In genomic region chr2:206688992-206689391, GRCh38 we compare ENCODE assay signal across 35 cellular contexts. TPM values are rescaled to one million over a fixed set of nuclear protein-coding genes. Genes with fewer than 3 reads are reported as not detected.
"Had no signal": no experiment of that assay in that cellular context is flagged by ENCODE, and none has a peak within 500 bp of the region (broad histone marks: within the 10 kb centered on the region; RNA-seq: fewer than 3 reads in every experiment).

No MANE protein-coding gene starts in this region.

- H3K4me1 ChIP-seq: ascending aorta, SJSA1 had no signal

- H3K27me3 ChIP-seq: ascending aorta, cardiac muscle cell, MG63, SJSA1 had no signal

- H3K27me3 Mint-ChIP-seq: activated CD4-positive, alpha-beta T cell treated with anti-CD3 and anti-CD28 coated beads for 36 hours had no signal

- H3K4me3 ChIP-seq: ascending aorta, cardiac muscle cell, MG63, SJSA1 had no signal

- H3K27ac ChIP-seq: ascending aorta, cardiac muscle cell, SJSA1 had no signal

- H3K4me1 Mint-ChIP-seq: WTC11 had no signal

- H3K27ac Mint-ChIP-seq: activated CD4-positive, alpha-beta T cell treated with anti-CD3 and anti-CD28 coated beads for 36 hours; activated CD4-positive, alpha-beta T cell treated with anti-CD3 and anti-CD28 coated beads, Interleukin-2, amount 10 ng/mL, durations not matched to agents 7 days and 5 days; activated CD8-positive, alpha-beta T cell treated with anti-CD3 and anti-CD28 coated beads, Interleukin-2, amount 10 ng/mL, durations not matched to agents 7 days and 5 days; activated naive CD4-positive, alpha-beta T cell treated with anti-CD3 and anti-CD28 coated beads, Interleukin-2, amount 50 U/mL, for 24 hours; activated naive CD8-positive, alpha-beta T cell treated with anti-CD3 and anti-CD28 coated beads, Interleukin-2, amount 10 ng/mL, durations not matched to agents 7 days and 5 days; activated T-cell treated with anti-CD3 and anti-CD28 coated beads, Interleukin-2, amount 50 U/mL, for 24 hours; activated T-helper 2 cell treated with anti-CD3 and anti-CD28 coated beads, Interferon-gamma antibody, Interleukin-2, Interleukin-4, amounts not matched to agents 10 μg/mL and 5 μg/mL and 100 μg/mL, durations not matched to agents 14 hours and 24 hours and 36 hours; T-cell; WTC11 had no signal

- ATAC-seq: activated CD4-positive, alpha-beta T cell treated with anti-CD3 and anti-CD28 coated beads for 36 hours; activated CD4-positive, CD25-positive, alpha-beta regulatory T cell treated with anti-CD3 and anti-CD28 coated beads, Interleukin-2, amount 50 U/mL, for 24 hours; activated CD8-positive, alpha-beta T cell treated with anti-CD3 and anti-CD28 coated beads, Interleukin-2, amount 10 ng/mL, durations not matched to agents 7 days and 5 days; Panc1; T-cell; WTC11 had no signal

- H3K9me3 Mint-ChIP-seq: activated CD4-positive, alpha-beta T cell treated with anti-CD3 and anti-CD28 coated beads, Interleukin-2, amount 10 ng/mL, durations not matched to agents 7 days and 5 days; activated naive CD4-positive, alpha-beta T cell treated with anti-CD3 and anti-CD28 coated beads, Interleukin-2, amount 50 U/mL, for 24 hours; activated naive CD8-positive, alpha-beta T cell treated with anti-CD3 and anti-CD28 coated beads, Interleukin-2, amount 10 ng/mL, durations not matched to agents 7 days and 5 days; activated T-cell treated with anti-CD3 and anti-CD28 coated beads, Interleukin-2, amount 50 U/mL, for 24 hours; activated T-helper 2 cell treated with anti-CD3 and anti-CD28 coated beads, Interferon-gamma antibody, Interleukin-2, Interleukin-4, amounts not matched to agents 10 μg/mL and 5 μg/mL and 100 μg/mL, durations not matched to agents 14 hours and 24 hours and 36 hours; T-cell; WTC11 had no signal

- H3K36me3 ChIP-seq: ascending aorta, cardiac muscle cell, MG63, SJSA1 had no signal

- H3K4me3 Mint-ChIP-seq: activated CD4-positive, alpha-beta T cell treated with anti-CD3 and anti-CD28 coated beads for 36 hours; activated CD4-positive, alpha-beta T cell treated with anti-CD3 and anti-CD28 coated beads, Interleukin-2, amount 10 ng/mL, durations not matched to agents 7 days and 5 days; activated CD8-positive, alpha-beta T cell treated with anti-CD3 and anti-CD28 coated beads, Interleukin-2, amount 10 ng/mL, durations not matched to agents 7 days and 5 days; activated naive CD4-positive, alpha-beta T cell treated with anti-CD3 and anti-CD28 coated beads, Interleukin-2, amount 50 U/mL, for 24 hours; activated naive CD8-positive, alpha-beta T cell treated with anti-CD3 and anti-CD28 coated beads, Interleukin-2, amount 10 ng/mL, durations not matched to agents 7 days and 5 days; activated T-cell treated with anti-CD3 and anti-CD28 coated beads, Interleukin-2, amount 50 U/mL, for 24 hours; T-cell; WTC11 had no signal

- H3K9me3 ChIP-seq: ascending aorta, MG63, SJSA1, SK-N-SH had no signal

- H3K36me3 Mint-ChIP-seq: activated naive CD4-positive, alpha-beta T cell treated with anti-CD3 and anti-CD28 coated beads, Interleukin-2, amount 50 U/mL, for 24 hours; activated naive CD8-positive, alpha-beta T cell treated with anti-CD3 and anti-CD28 coated beads, Interleukin-2, amount 10 ng/mL, durations not matched to agents 7 days and 5 days; T-cell; WTC11 had no signal

- DNase-seq: activated CD4-positive, alpha-beta T cell treated with anti-CD3 and anti-CD28 coated beads for 36 hours; activated CD4-positive, alpha-beta T cell treated with anti-CD3 and anti-CD28 coated beads, Interleukin-2, amount 10 ng/mL, durations not matched to agents 7 days and 5 days; activated CD4-positive, alpha-beta T cell treated with anti-CD3 and anti-CD28 coated beads, Interleukin-2, amount 50 U/mL, for 48 hours; activated CD8-positive, alpha-beta T cell treated with anti-CD3 and anti-CD28 coated beads, Interleukin-2, amount 10 ng/mL, durations not matched to agents 7 days and 5 days; activated gamma-delta T cell; activated naive CD4-positive, alpha-beta T cell treated with Interleukin-2 at 50 U/mL for 16 hours; activated naive CD8-positive, alpha-beta T cell treated with anti-CD3 and anti-CD28 coated beads, Interleukin-2, amount 10 ng/mL, durations not matched to agents 7 days and 5 days; activated T-cell treated with anti-CD3 and anti-CD28 coated beads, Interleukin-2, amount 50 U/mL, for 24 hours; amygdala; Kasumi-1; KG1; MG63; MV-4-11; NCI-H1092; NCI-H1436 treated with DMSO at 0.1 percent for 48 hours; NCI-H1694 treated with DMSO at 0.1 percent for 48 hours; NCI-H2029; NCI-H510A; NCI-H526; NCI-H748 treated with DMSO at 0.1 percent for 48 hours; NK-92 treated with Interleukin-12 subunit alpha and Interleukin-12 subunit beta, amount 100 ng/mL, for 24 hours; SHP77 treated with DMSO at 0.1 percent for 48 hours; SK-N-SH; T-cell; T-helper 2 cell; T-helper 9 cell had no signal

RNA-seq across cellular contexts. Expression of gene DYTN, which starts 29.2 kb away (rescaled TPM):
- total RNA-seq: activated CD4-positive, alpha-beta T cell treated with anti-CD3 and anti-CD28 coated beads for 36 hours; activated CD4-positive, alpha-beta T cell treated with anti-CD3 and anti-CD28 coated beads, Interleukin-2, amount 10 ng/mL, durations not matched to agents 7 days and 5 days; activated CD8-positive, alpha-beta T cell treated with anti-CD3 and anti-CD28 coated beads, Interleukin-2, amount 10 ng/mL, durations not matched to agents 7 days and 5 days; activated naive CD8-positive, alpha-beta T cell treated with anti-CD3 and anti-CD28 coated beads, Interleukin-2, amount 10 ng/mL, durations not matched to agents 7 days and 5 days; activated T-helper 2 cell treated with anti-CD3 and anti-CD28 coated beads, Interferon-gamma antibody, Interleukin-2, Interleukin-4, amounts not matched to agents 10 μg/mL and 5 μg/mL and 100 μg/mL, durations not matched to agents 14 hours and 24 hours and 36 hours; ascending aorta; cardiac muscle cell; SJSA1; T-cell; WTC11 had no signal
- polyA plus RNA-seq: adipose tissue, cardiac muscle cell, SK-N-SH had no signal

RNA-seq across cellular contexts. Expression of gene FAM237A, which starts 46.7 kb away (rescaled TPM):
- total RNA-seq: activated CD4-positive, alpha-beta T cell treated with anti-CD3 and anti-CD28 coated beads for 36 hours; activated CD4-positive, alpha-beta T cell treated with anti-CD3 and anti-CD28 coated beads, Interleukin-2, amount 10 ng/mL, durations not matched to agents 7 days and 5 days; activated CD8-positive, alpha-beta T cell treated with anti-CD3 and anti-CD28 coated beads, Interleukin-2, amount 10 ng/mL, durations not matched to agents 7 days and 5 days; activated naive CD8-positive, alpha-beta T cell treated with anti-CD3 and anti-CD28 coated beads, Interleukin-2, amount 10 ng/mL, durations not matched to agents 7 days and 5 days; activated T-helper 2 cell treated with anti-CD3 and anti-CD28 coated beads, Interferon-gamma antibody, Interleukin-2, Interleukin-4, amounts not matched to agents 10 μg/mL and 5 μg/mL and 100 μg/mL, durations not matched to agents 14 hours and 24 hours and 36 hours; ascending aorta; cardiac muscle cell; SJSA1; T-cell; WTC11 had no signal
- polyA plus RNA-seq: adipose tissue, cardiac muscle cell, SK-N-SH had no signal
